ENCODE assay signal across 10 cellular contexts in the genomic region with DNA sequence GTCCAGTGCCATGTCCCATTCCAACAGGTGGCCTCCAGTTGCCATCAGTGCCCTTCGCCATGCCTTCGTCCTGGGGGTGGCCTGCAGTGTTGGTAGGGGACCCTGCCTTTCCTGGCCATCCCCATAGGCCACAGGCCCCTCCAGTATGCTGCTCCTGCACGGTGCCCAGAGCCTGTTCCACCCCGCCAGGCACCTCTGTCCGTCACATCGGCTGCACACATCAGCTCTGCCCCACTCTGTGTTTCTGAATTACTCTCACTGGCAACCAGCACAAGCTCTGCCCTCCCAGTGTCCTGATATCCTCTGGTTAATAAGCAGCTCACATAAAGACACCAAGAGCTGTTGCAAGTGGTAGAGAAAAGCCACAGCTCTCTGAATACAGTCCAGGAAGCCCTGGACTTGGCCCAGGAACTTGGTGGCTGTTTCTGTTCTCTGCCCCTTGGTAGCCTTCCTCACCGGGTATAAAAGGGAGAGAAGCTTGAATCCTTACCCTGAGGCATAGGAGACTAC. TPM values are rescaled to one million over a fixed set of nuclear protein-coding genes. Genes with fewer than 3 reads are reported as not detected.
DNase-seq lines count a peak whose midpoint lies in the region; ATAC-seq and TF ChIP-seq lines count a peak whose summit lies in the region.
"Had no signal": no experiment of that assay in that cellular context is flagged by ENCODE, and none has a peak within 500 bp of the region (broad histone marks: within the 10 kb centered on the region; RNA-seq: fewer than 3 reads in every experiment).

No MANE protein-coding gene starts in this region.

- BruUV-seq in mammary epithelial cell (replicated peaks; lab: Mats Ljungman, UMichigan), result no TSS peak

- no peaks in the 10 kb centered on the region for H3K27me3 ChIP-seq in breast epithelium
- H3K27me3 ChIP-seq in mammary epithelial cell (ENCODE audit: insufficient read depth, low read length), result no peaks in the 10 kb centered on the region
- H3K27me3 ChIP-seq in upper lobe of right lung, result no peaks in the 10 kb centered on the region
- H3K27me3 ChIP-seq in brain microvascular endothelial cell (replicated peaks), result no peaks in the 10 kb centered on the region

- no peak for TF ChIP-seq POLR2A in breast epithelium (IDR thresholded peaks at IDR 0.05)

- no peak overlapping the region for H3K4me3 Mint-ChIP-seq in activated CD4-positive, alpha-beta T cell treated with anti-CD3 and anti-CD28 coated beads, Interleukin-2, amount 10 ng/mL, durations not matched to agents 24 days and 14 days
- H3K4me3 Mint-ChIP-seq: activated CD8-positive, alpha-beta T cell treated with anti-CD3 and anti-CD28 coated beads for 36 hours had no signal

- H3K9me3 ChIP-seq in breast epithelium, result no peaks in the 10 kb centered on the region
- no peaks in the 10 kb centered on the region for H3K9me3 ChIP-seq in mammary epithelial cell (replicated peaks; ENCODE audit: insufficient read depth, low read length)
- H3K9me3 ChIP-seq in upper lobe of right lung, result no peaks in the 10 kb centered on the region

- in situ Hi-C loops in mammary epithelial cell (cut with MboI; ENCODE audit: low sequenced_read_pairs in 2 of 2), result no loop called here
- in situ Hi-C loops in brain microvascular endothelial cell (cut with HindIII; ENCODE audit: low pct_ligation_motif_present, low sequenced_read_pairs), result no loop called here

- H3K36me3 Mint-ChIP-seq in activated CD4-positive, alpha-beta T cell treated with anti-CD3 and anti-CD28 coated beads, Interleukin-2, amount 10 ng/mL, durations not matched to agents 24 days and 14 days (ENCODE audit: low read depth), result no peaks in the 10 kb centered on the region

- H3K4me1 Mint-ChIP-seq in activated CD4-positive, alpha-beta T cell treated with anti-CD3 and anti-CD28 coated beads, Interleukin-2, amount 10 ng/mL, durations not matched to agents 24 days and 14 days, result no peaks in the 10 kb centered on the region

- H3K4me1 ChIP-seq in breast epithelium, result peaks cover 0 to 13% of the 10 kb centered on the region in 2 donors
- H3K4me1 ChIP-seq in mammary epithelial cell (ENCODE audit: insufficient read depth, low read length), result peaks cover 39% of the 10 kb centered on the region
- peaks cover 17% of the 10 kb centered on the region for H3K4me1 ChIP-seq in upper lobe of right lung

- peaks cover 3% of the 10 kb centered on the region for H3K79me2 ChIP-seq in mammary epithelial cell (ENCODE audit: insufficient read depth, low read length)

- H3K27ac Mint-ChIP-seq in activated CD4-positive, alpha-beta T cell treated with anti-CD3 and anti-CD28 coated beads, Interleukin-2, amount 10 ng/mL, durations not matched to agents 24 days and 14 days, result no peak overlapping the region
- H3K27ac Mint-ChIP-seq: activated CD8-positive, alpha-beta T cell treated with anti-CD3 and anti-CD28 coated beads for 36 hours had no signal

- no peaks in the 10 kb centered on the region for H3K27me3 Mint-ChIP-seq in activated CD4-positive, alpha-beta T cell treated with anti-CD3 and anti-CD28 coated beads, Interleukin-2, amount 10 ng/mL, durations not matched to agents 24 days and 14 days
- H3K27me3 Mint-ChIP-seq: activated CD8-positive, alpha-beta T cell treated with anti-CD3 and anti-CD28 coated beads for 36 hours had no signal

- DNase-seq in breast epithelium (ENCODE audit: low spot score in 2 of 2), result no peak
- no peak for DNase-seq in mammary epithelial cell
- DNase-seq in epithelial cell of prostate (ENCODE audit: low read depth, low spot score), result no peak
- DNase-seq in midbrain (lab: John Stamatoyannopoulos, UW), result peak; percentile 70
- DNase-seq in upper lobe of right lung, result no peak
- DNase-seq in brain microvascular endothelial cell, result no peak
- no peak for DNase-seq in iPS-NIHi11 (ENCODE audit: low spot score)
- DNase-seq in activated CD4-positive, alpha-beta T cell treated with anti-CD3 and anti-CD28 coated beads, Interleukin-2, amount 10 ng/mL, durations not matched to agents 24 days and 14 days, result no peak
- DNase-seq: activated CD8-positive, alpha-beta T cell treated with anti-CD3 and anti-CD28 coated beads for 36 hours; NCI-H1417 had no signal

- no peak overlapping the region for H3K9ac ChIP-seq in mammary epithelial cell (ENCODE audit: insufficient read depth, low read length)

- no peaks in the 10 kb centered on the region for H4K20me1 ChIP-seq in mammary epithelial cell (ENCODE audit: insufficient read depth, low read length)

- CTCF ChIA-PET in mammary epithelial cell (lab: Charles Lee; ENCODE audit: low non-redundant PET), result interaction anchor here (0.6 kb wide), 1 partner anchor 1147 kb away, joined by 3 read pairs; no protein-coding TSS in a partner anchor

- TF ChIP-seq CTCF in breast epithelium (IDR thresholded peaks at IDR 0.05) (no peak), mammary epithelial cell (conservative IDR thresholded peaks at IDR 0.05 in 1 of 2, IDR thresholded peaks at IDR 0.05 in 1 of 2; ENCODE audit: extremely low read depth in 1 of 2, insufficient read depth in 1 of 2, low read depth in 1 of 2, low read length in 2 of 2) (no peak), upper lobe of right lung (IDR thresholded peaks at IDR 0.05) (no peak), brain microvascular endothelial cell (IDR thresholded peaks at IDR 0.05; ENCODE audit: low read depth, low read length, missing control alignments) (no peak)

- ATAC-seq in upper lobe of right lung, result peak; percentile 38
- ATAC-seq: activated CD8-positive, alpha-beta T cell treated with anti-CD3 and anti-CD28 coated beads for 36 hours had no signal

- H3K9me3 Mint-ChIP-seq in activated CD4-positive, alpha-beta T cell treated with anti-CD3 and anti-CD28 coated beads, Interleukin-2, amount 10 ng/mL, durations not matched to agents 24 days and 14 days, result no peaks in the 10 kb centered on the region
- H3K9me3 Mint-ChIP-seq: activated CD8-positive, alpha-beta T cell treated with anti-CD3 and anti-CD28 coated beads for 36 hours had no signal

- H3K27ac ChIP-seq in breast epithelium (peak overlapping the region; percentile 91 to 92), mammary epithelial cell (ENCODE audit: insufficient read depth, low read depth, low read length) (no peak overlapping the region), epithelial cell of prostate (peak overlapping the region; percentile 99), upper lobe of right lung (no peak overlapping the region), brain microvascular endothelial cell (no peak overlapping the region)

- dilution Hi-C loops in mammary epithelial cell (cut with HindIII; ENCODE audit: low sequenced_read_pairs), result no loop called here

- H3K36me3 ChIP-seq in breast epithelium, result no peaks in the 10 kb centered on the region
- no peaks in the 10 kb centered on the region for H3K36me3 ChIP-seq in mammary epithelial cell (ENCODE audit: insufficient read depth, low read length)
- no peaks in the 10 kb centered on the region for H3K36me3 ChIP-seq in upper lobe of right lung
- H3K36me3 ChIP-seq in brain microvascular endothelial cell (replicated peaks), result no peaks in the 10 kb centered on the region

- intact Hi-C loops in breast epithelium (cut with DNase I; ENCODE audit: low total_unique reads), result no loop called here
- intact Hi-C loops in mammary epithelial cell (cut with micrococcal nuclease), result loop anchor here (2.0 kb wide), 1 partner anchor 13 kb away; no protein-coding TSS in a partner anchor
- intact Hi-C loops in upper lobe of right lung (cut with DNase I), result no loop called here
- intact Hi-C loops in activated CD4-positive, alpha-beta T cell treated with anti-CD3 and anti-CD28 coated beads, Interleukin-2, amount 10 ng/mL, durations not matched to agents 24 days and 14 days (cut with micrococcal nuclease), result no loop called here

- no peak overlapping the region for H3K4me2 ChIP-seq in mammary epithelial cell (ENCODE audit: insufficient read depth, low read depth, low read length)

- no peak overlapping the region for H3K4me3 ChIP-seq in breast epithelium
- no peak overlapping the region for H3K4me3 ChIP-seq in mammary epithelial cell (replicated peaks in 1 of 3; ENCODE audit: insufficient read depth in 1 of 3, low read depth in 2 of 3, low read length in 3 of 3)
- H3K4me3 ChIP-seq in upper lobe of right lung, result no peak overlapping the region
- no peak overlapping the region for H3K4me3 ChIP-seq in brain microvascular endothelial cell (ENCODE audit: low read depth, low read length)

- no peak overlapping the region for H2AFZ ChIP-seq in mammary epithelial cell (ENCODE audit: low read depth, low read length)

- WGBS in mammary epithelial cell (ENCODE audit: low coverage, missing lambda C conversion rate), result 69% methylated on average over 7 of the region's 7 CpGs

RNA-seq across cellular contexts. Expression of a gene that starts 31.3 kb away (rescaled TPM):
- total RNA-seq in breast epithelium (100 to 1,000 TPM in 2 of 3 donors, 10 to 100 TPM in 1; 95.1 to 109 (median 102) TPM), mammary epithelial cell (100 to 1,000 TPM; 311 to 337 TPM), upper lobe of right lung (173 TPM)
- 156 TPM for polyA plus RNA-seq in mammary epithelial cell
- 444 TPM for polyA minus RNA-seq in mammary epithelial cell
- total RNA-seq in activated CD4-positive, alpha-beta T cell treated with anti-CD3 and anti-CD28 coated beads, Interleukin-2, amount 10 ng/mL, durations not matched to agents 24 days and 14 days, result 219 and 222 TPM in 2 replicates

Comparison
In these comparisons a context has a peak if more than half of its experiments do, and no peak if none do; other contexts are left out.
1. H3K27ac ChIP-seq: peak in breast epithelium (2 of 2) and epithelial cell of prostate (single experiment); none in mammary epithelial cell (single experiment), upper lobe of right lung (single experiment) and brain microvascular endothelial cell (single experiment).